Comparison of ENCODE assay signal across 17 cellular contexts in genomic region chr5:171701138-171701537, GRCh38.
"Had no signal": no experiment of that assay in that cellular context is flagged by ENCODE, and none has a peak within 500 bp of the region (broad histone marks: within the 10 kb centered on the region; RNA-seq: fewer than 3 reads in every experiment).

No MANE protein-coding gene starts in this region.

- H3K4me1 Mint-ChIP-seq: activated T-helper 17 cell treated with anti-CD3 and anti-CD28 coated beads, Interleukin-2, amount 50 U/mL, for 72 hours had no signal

- H3K27me3 ChIP-seq: breast epithelium had no signal

- H3K36me3 ChIP-seq: breast epithelium, esophagus squamous epithelium, WERI-Rb-1 had no signal

- H3K27ac ChIP-seq: breast epithelium, esophagus squamous epithelium, WERI-Rb-1 had no signal

- H3K9me3 Mint-ChIP-seq: activated T-helper 17 cell treated with anti-CD3 and anti-CD28 coated beads, Interleukin-2, amount 50 U/mL, for 72 hours; dendritic cell treated with granulocyte-macrophage colony-stimulating factor and Interleukin-4, amounts not matched to agents 40 ng/mL and 50 ng/mL, for 4 days; nephron progenitor cell had no signal

- H3K4me3 Mint-ChIP-seq: activated T-helper 17 cell treated with anti-CD3 and anti-CD28 coated beads, Interleukin-2, amount 50 U/mL, for 72 hours; dendritic cell treated with granulocyte-macrophage colony-stimulating factor and Interleukin-4, amounts not matched to agents 40 ng/mL and 50 ng/mL, for 4 days; nephron progenitor cell had no signal

- H3K9me3 ChIP-seq: breast epithelium, esophagus squamous epithelium had no signal

- H3K4me1 ChIP-seq: breast epithelium, esophagus squamous epithelium had no signal

- DNase-seq: activated CD4-positive, alpha-beta T cell treated with anti-CD3 and anti-CD28 coated beads, Interleukin-2, amount 50 U/mL, for 4 hours; activated naive CD4-positive, alpha-beta T cell treated with Interleukin-2 at 50 U/mL for 16 hours; activated T-cell treated with anti-CD3 and anti-CD28 coated beads, Interleukin-2, amount 50 U/mL, for 1 hour; anterior cingulate cortex; effector CD8-positive, alpha-beta T cell; esophagus squamous epithelium; left colon; midbrain; nephron progenitor cell; nucleus accumbens; stimulated activated CD4-positive, alpha-beta T cell treated with anti-CD3 and anti-CD28 coated beads, Interleukin-1b, Interleukin-23, amount 100 ng/mL, for 48 hours; stimulated activated CD8-positive, alpha-beta memory T cell treated with anti-CD3 and anti-CD28 coated beads, Interleukin-4, amount 100 ng/mL, for 48 hours; stimulated activated naive CD4-positive, alpha-beta T cell; WERI-Rb-1 had no signal

- H3K4me3 ChIP-seq: breast epithelium, esophagus squamous epithelium had no signal

- H3K27ac Mint-ChIP-seq: activated T-helper 17 cell treated with anti-CD3 and anti-CD28 coated beads, Interleukin-2, amount 50 U/mL, for 72 hours; dendritic cell treated with granulocyte-macrophage colony-stimulating factor and Interleukin-4, amounts not matched to agents 40 ng/mL and 50 ng/mL, for 4 days had no signal

- ATAC-seq: activated T-helper 17 cell treated with anti-CD3 and anti-CD28 coated beads, Interleukin-2, amount 50 U/mL, for 72 hours; left colon had no signal
